In the genomic region with DNA sequence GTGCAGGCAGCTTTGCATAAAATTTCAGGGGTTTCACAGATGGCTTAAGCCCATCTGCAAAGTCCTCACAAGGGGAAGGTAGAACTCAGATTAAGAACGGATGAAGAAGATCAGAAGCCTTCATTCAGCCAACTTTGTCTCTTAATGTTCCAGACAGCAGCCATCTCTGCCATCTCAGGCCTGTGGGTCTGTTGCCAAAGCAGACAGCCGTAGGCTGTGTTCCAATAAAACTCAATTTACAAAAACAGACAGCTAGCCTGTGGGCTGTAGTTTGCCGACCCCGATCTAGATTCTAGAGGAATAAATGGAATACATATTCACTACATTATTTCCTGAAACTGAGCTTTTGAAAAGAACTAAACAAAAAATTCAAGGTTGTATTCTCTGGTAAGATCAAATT, we compare ENCODE assay signal across 17 cellular contexts. TPM values are rescaled to one million over a fixed set of nuclear protein-coding genes. Genes with fewer than 3 reads are reported as not detected.
DNase-seq lines count a peak whose midpoint lies in the region; ATAC-seq and TF ChIP-seq lines count a peak whose summit lies in the region.
"Had no signal": no experiment of that assay in that cellular context is flagged by ENCODE, and none has a peak within 500 bp of the region (broad histone marks: within the 10 kb centered on the region; RNA-seq: fewer than 3 reads in every experiment).

No MANE protein-coding gene starts in this region.

- BruUV-seq in OCI-LY7 (replicated peaks; lab: Mats Ljungman, UMichigan) = no TSS peak

- no peaks in the 10 kb centered on the region for H3K9me2 ChIP-seq in OCI-LY7 (ENCODE audit: insufficient read depth, low read length)

- H4K20me1 ChIP-seq in OCI-LY7 (ENCODE audit: insufficient read depth, low read length) = peaks cover 32% of the 10 kb centered on the region; the same call in 1 of the 2 replicates

- intact Hi-C loops in right cardiac atrium (cut with DNase I) = no loop called here
- intact Hi-C loops in Right ventricle myocardium inferior (cut with DNase I) = loop anchor here (5.0 kb wide), 1 partner anchor 34 kb away; a partner anchor contains a TSS
- intact Hi-C loops in OCI-LY7 (cut with micrococcal nuclease; ENCODE audit: unreplicated experiment) = no loop called here
- intact Hi-C loops in activated CD4-positive, alpha-beta T cell treated with anti-CD3 and anti-CD28 coated beads, Interleukin-2, amount 10 ng/mL, durations not matched to agents 24 days and 14 days (cut with micrococcal nuclease) = no loop called here
- intact Hi-C loops in posterior vena cava (cut with DNase I) = no loop called here

- no peak overlapping the region for H2AFZ ChIP-seq in OCI-LY7 (ENCODE audit: low read length)

- H3K4me1 Mint-ChIP-seq in activated CD4-positive, alpha-beta T cell treated with anti-CD3 and anti-CD28 coated beads, Interleukin-2, amount 10 ng/mL, durations not matched to agents 24 days and 14 days = peaks cover 29% of the 10 kb centered on the region

- ATAC-seq in right cardiac atrium (no peak), Right ventricle myocardium inferior (no peak), HG03439 (IDR thresholded peaks at IDR 0.05; ENCODE audit: unreplicated experiment) (no peak), GM21360 (IDR thresholded peaks at IDR 0.05; ENCODE audit: unreplicated experiment) (no peak)
- ATAC-seq: PC-3 had no signal

- no peak overlapping the region for H3K4me3 Mint-ChIP-seq in activated CD4-positive, alpha-beta T cell treated with anti-CD3 and anti-CD28 coated beads, Interleukin-2, amount 10 ng/mL, durations not matched to agents 24 days and 14 days

- CTCF ChIA-PET in OCI-LY7 (lab: Charles Lee; ENCODE audit: unreplicated experiment) = no interaction called here

- TF ChIP-seq CTCF in OCI-LY7 (conservative IDR thresholded peaks at IDR 0.05; ENCODE audit: low read length) = no peak

- no peak overlapping the region for H3K4me3 ChIP-seq in right cardiac atrium (ENCODE audit: low read length)
- no peak overlapping the region for H3K4me3 ChIP-seq in OCI-LY7 (ENCODE audit: low read depth, low read length, poor library complexity, severe bottlenecking)
- H3K4me3 ChIP-seq in muscle layer of colon (ENCODE audit: low read depth in 1 of 2, low read length in 2 of 2) = no peak overlapping the region
- H3K4me3 ChIP-seq: BLaER1 treated with 17β-estradiol and CSF1 and Interleukin-3, amounts not matched to agents 10 nM and 100 nM had no signal

- H3K36me3 Mint-ChIP-seq in activated CD4-positive, alpha-beta T cell treated with anti-CD3 and anti-CD28 coated beads, Interleukin-2, amount 10 ng/mL, durations not matched to agents 24 days and 14 days (ENCODE audit: low read depth) = peaks cover 5% of the 10 kb centered on the region

- no peaks in the 10 kb centered on the region for H3K9me3 ChIP-seq in right cardiac atrium (ENCODE audit: control insufficient read depth, low read length)
- H3K9me3 ChIP-seq in OCI-LY7 (ENCODE audit: low read length) = no peaks in the 10 kb centered on the region
- H3K9me3 ChIP-seq in muscle layer of colon (ENCODE audit: low read length) = no peaks in the 10 kb centered on the region
- H3K9me3 ChIP-seq: BLaER1 treated with 17β-estradiol and CSF1 and Interleukin-3, amounts not matched to agents 10 nM and 100 nM had no signal

- DNase-seq in right cardiac atrium (no peak), Right ventricle myocardium inferior (ENCODE audit: missing footprints) (no peak), OCI-LY7 (ENCODE audit: low spot score) (no peak), posterior vena cava (ENCODE audit: low spot score) (no peak)
- DNase-seq in activated CD4-positive, alpha-beta T cell treated with anti-CD3 and anti-CD28 coated beads, Interleukin-2, amount 10 ng/mL, durations not matched to agents 24 days and 14 days = no peak
- DNase-seq: DMS 273 treated with DMSO at 0.1 percent for 48 hours; H7; Kasumi-1; NCI-H1417 treated with DMSO at 0.1 percent for 48 hours; NCI-H2081; NCI-H524; NK-92 treated with Interleukin-12 subunit alpha and Interleukin-12 subunit beta, amount 100 ng/mL, for 24 hours; PC-3 had no signal

- H3K27me3 ChIP-seq in right cardiac atrium (ENCODE audit: control insufficient read depth, insufficient read depth) (no peaks in the 10 kb centered on the region), muscle layer of colon (ENCODE audit: control insufficient read depth in 1 of 2, insufficient read depth in 2 of 2, low read length in 2 of 2) (no peaks in the 10 kb centered on the region)
- H3K27me3 ChIP-seq: BLaER1 treated with 17β-estradiol and CSF1 and Interleukin-3, amounts not matched to agents 10 nM and 100 nM had no signal

- peak overlapping the region; percentile 75 for H3K27ac ChIP-seq in right cardiac atrium (ENCODE audit: low read length)
- H3K27ac ChIP-seq in OCI-LY7 (ENCODE audit: low read depth, low read length, poor library complexity, severe bottlenecking) = no peak overlapping the region
- H3K27ac ChIP-seq in muscle layer of colon (ENCODE audit: low read depth, low read length) = peak overlapping the region; percentile 56
- H3K27ac ChIP-seq: BLaER1 treated with 17β-estradiol and CSF1 and Interleukin-3, amounts not matched to agents 10 nM and 100 nM had no signal

- peak overlapping the region; percentile 48 for H3K4me2 ChIP-seq in OCI-LY7 (ENCODE audit: low read length)

- POLR2A ChIA-PET in OCI-LY7 (lab: Charles Lee) = interaction anchor here (0.6 kb wide), 2 partner anchors 24 to 792 kb away, joined by 3 to 6 read pairs; no protein-coding TSS in a partner anchor

- H3K9me3 Mint-ChIP-seq in activated CD4-positive, alpha-beta T cell treated with anti-CD3 and anti-CD28 coated beads, Interleukin-2, amount 10 ng/mL, durations not matched to agents 24 days and 14 days = no peaks in the 10 kb centered on the region

- H3K4me1 ChIP-seq in right cardiac atrium (ENCODE audit: control insufficient read depth, insufficient read depth, low read length) = peaks cover 8% of the 10 kb centered on the region
- peaks cover 26% of the 10 kb centered on the region for H3K4me1 ChIP-seq in OCI-LY7 (ENCODE audit: insufficient read depth, low read length, poor library complexity, severe bottlenecking)
- H3K4me1 ChIP-seq in muscle layer of colon (ENCODE audit: insufficient read depth, low read length) = peaks cover 50% of the 10 kb centered on the region

- H3K79me2 ChIP-seq in OCI-LY7 (ENCODE audit: insufficient read depth, low read depth, low read length) = peaks cover 39% of the 10 kb centered on the region

- no peaks in the 10 kb centered on the region for H3K27me3 Mint-ChIP-seq in activated CD4-positive, alpha-beta T cell treated with anti-CD3 and anti-CD28 coated beads, Interleukin-2, amount 10 ng/mL, durations not matched to agents 24 days and 14 days

- no peaks in the 10 kb centered on the region for H3K36me3 ChIP-seq in OCI-LY7 (ENCODE audit: insufficient read depth, low read length)
- no peaks in the 10 kb centered on the region for H3K36me3 ChIP-seq in muscle layer of colon (ENCODE audit: insufficient read depth, low read length)

- no peak overlapping the region for H3K9ac ChIP-seq in muscle layer of colon (ENCODE audit: low read length)
- H3K9ac ChIP-seq: BLaER1 treated with 17β-estradiol and CSF1 and Interleukin-3, amounts not matched to agents 10 nM and 100 nM had no signal

- H3K27ac Mint-ChIP-seq in activated CD4-positive, alpha-beta T cell treated with anti-CD3 and anti-CD28 coated beads, Interleukin-2, amount 10 ng/mL, durations not matched to agents 24 days and 14 days = no peak overlapping the region

- WGBS in right cardiac atrium = 51% methylated on average over 4 of the region's 4 CpGs

RNA-seq across cellular contexts. Expression of a gene that starts 3.8 kb away (rescaled TPM):
- 100 to 1,000 TPM; 124 to 160 (median 142) TPM for total RNA-seq in right cardiac atrium
- 91.6 TPM for polyA plus RNA-seq in right cardiac atrium
- 194 TPM for total RNA-seq in Right ventricle myocardium inferior
- total RNA-seq in OCI-LY7 (2014; rRNA removed; shearing (Covaris generic)) = 9.2 and 13.4 TPM in 2 replicates
- total RNA-seq in OCI-LY7 (2022) = 12.8 and 16.5 TPM in 2 replicates
- 21.4 and 29.9 TPM in 2 replicates for total RNA-seq in activated CD4-positive, alpha-beta T cell treated with anti-CD3 and anti-CD28 coated beads, Interleukin-2, amount 10 ng/mL, durations not matched to agents 24 days and 14 days
- 10 to 100 TPM; 12.7 to 16.9 TPM for total RNA-seq in posterior vena cava

RNA-seq across cellular contexts. Expression of a gene that starts 33.4 kb away (rescaled TPM):
- total RNA-seq in right cardiac atrium = 100 to 1,000 TPM; 320 to 446 (median 375) TPM
- 280 TPM for polyA plus RNA-seq in right cardiac atrium
- 468 TPM for total RNA-seq in Right ventricle myocardium inferior
- total RNA-seq in OCI-LY7 (2014; rRNA removed; shearing (Covaris generic)) = 0.95 and 2.5 TPM in 2 replicates
- 5.1 and 6.2 TPM in 2 replicates for total RNA-seq in OCI-LY7 (2022)
- total RNA-seq in activated CD4-positive, alpha-beta T cell treated with anti-CD3 and anti-CD28 coated beads, Interleukin-2, amount 10 ng/mL, durations not matched to agents 24 days and 14 days = 0.62 and 0.86 TPM in 2 replicates
- total RNA-seq in posterior vena cava = 1 to 10 TPM; 1.2 to 1.6 TPM

Comparison
In these comparisons a context has a peak if more than half of its experiments do, and no peak if none do; other contexts are left out.
1. RNA of a gene that starts 33.4 kb away (total RNA-seq): 468 TPM in Right ventricle myocardium inferior (single experiment) and 320 to 446 TPM in right cardiac atrium; 0.95 to 6.2 TPM in OCI-LY7, 1.2 to 1.6 TPM in posterior vena cava and 0.62 to 0.86 TPM in activated CD4-positive, alpha-beta T cell treated with anti-CD3 and anti-CD28 coated beads, Interleukin-2, amount 10 ng/mL, durations not matched to agents 24 days and 14 days; every median in the first group is over 10 times any median in the second.